1 cellular context compared by ENCODE assay signal in genomic region chr17:40645291-40645690, GRCh38.
TF ChIP-seq lines count a peak whose summit lies in the region.

No MANE protein-coding gene starts in this region.

TF ChIP-seq in A549, 52 proteins besides CTCF, POLR2A, EP300 and RAD21 (continued from another document):
- TF ChIP-seq ZFP36 (IDR thresholded peaks at IDR 0.05; ENCODE audit: borderline replicate concordance, partially characterized antibody) (no peak), SMC3 (IDR thresholded peaks at IDR 0.05) (no peak), JUN (IDR thresholded peaks at IDR 0.05) (no peak), HMGXB4 (CRISPR knock-in tag; IDR thresholded peaks at IDR 0.05; ENCODE audit: borderline replicate concordance) (no peak), HOXA7 (CRISPR knock-in tag; IDR thresholded peaks at IDR 0.05) (no peak), ATOH8 (CRISPR knock-in tag; IDR thresholded peaks at IDR 0.05; ENCODE audit: low read depth) (no peak), MAZ (IDR thresholded peaks at IDR 0.05; ENCODE audit: borderline replicate concordance, low read depth, low read length) (no peak), TFCP2L1 (CRISPR knock-in tag; IDR thresholded peaks at IDR 0.05) (no peak), NFE2L2 (conservative IDR thresholded peaks at IDR 0.05; ENCODE audit: low read length) (no peak)
